In the genomic region with DNA sequence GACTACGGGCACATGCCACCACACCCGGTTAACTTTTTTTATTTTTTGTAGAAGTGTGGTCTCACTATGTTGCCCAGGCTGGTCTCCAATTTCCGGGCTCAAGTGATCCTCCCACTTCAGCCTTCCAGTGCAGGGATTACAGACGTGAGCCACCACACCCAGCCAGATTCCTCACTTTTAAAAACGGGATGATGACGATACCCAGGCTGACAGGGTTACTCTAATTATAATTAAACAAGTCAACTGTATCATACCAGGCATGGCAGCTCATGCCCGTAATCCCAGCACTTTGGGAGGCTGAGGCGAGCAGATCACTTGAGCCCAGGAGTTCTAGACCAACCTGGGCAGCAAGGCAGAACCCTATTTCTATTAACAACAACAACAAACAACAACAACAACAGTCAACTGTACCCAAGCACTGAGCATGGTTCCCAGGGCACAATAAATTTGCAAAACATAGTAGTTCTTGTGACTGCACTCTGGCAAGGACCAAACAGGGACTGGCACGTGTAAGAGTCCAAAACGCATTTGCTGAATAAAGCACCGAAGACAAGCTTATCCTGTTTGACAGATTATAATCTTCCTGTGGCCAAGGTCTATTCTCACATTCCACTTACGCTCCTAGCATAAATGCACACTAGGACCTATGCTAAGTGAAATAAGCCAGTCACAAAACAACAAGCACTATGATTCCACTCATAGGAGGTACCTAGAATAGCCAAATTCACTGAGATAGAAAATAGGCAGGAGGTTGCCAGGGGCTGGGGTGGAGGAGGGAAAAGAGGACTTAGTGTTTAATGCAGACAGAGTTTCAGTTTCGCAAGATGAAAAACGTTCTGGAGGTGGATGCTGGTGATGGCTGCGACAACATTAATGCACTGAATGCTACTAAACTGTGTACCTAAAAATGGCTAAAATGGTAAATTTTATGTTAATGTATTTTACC, we compare ENCODE assay signal across 15 cellular contexts.
DNase-seq lines count a peak whose midpoint lies in the region; ATAC-seq, FAIRE-seq and TF ChIP-seq lines count a peak whose summit lies in the region.
"Had no signal": no experiment of that assay in that cellular context is flagged by ENCODE, and none has a peak within 500 bp of the region (broad histone marks: within the 10 kb centered on the region; RNA-seq: fewer than 3 reads in every experiment).

No MANE protein-coding gene starts in this region.

- peaks cover 80% of the 10 kb centered on the region for H3K36me3 Mint-ChIP-seq in activated CD4-positive, alpha-beta T cell treated with anti-CD3 and anti-CD28 coated beads for 36 hours (ENCODE audit: low read depth)
- peaks cover 87% of the 10 kb centered on the region for H3K36me3 Mint-ChIP-seq in activated CD4-positive, alpha-beta T cell treated with anti-CD3 and anti-CD28 coated beads, Interleukin-2, amount 10 ng/mL, durations not matched to agents 7 days and 5 days (ENCODE audit: low read depth)
- H3K36me3 Mint-ChIP-seq in stimulated activated effector memory CD8-positive, alpha-beta T cell treated with anti-CD3 and anti-CD28 coated beads, Interleukin-12 subunit alpha, Interleukin-12 subunit beta, amount 100 ng/mL, for 72 hours = peaks cover 99% of the 10 kb centered on the region

- no peak overlapping the region for H3K27ac Mint-ChIP-seq in activated CD4-positive, alpha-beta T cell treated with anti-CD3 and anti-CD28 coated beads for 36 hours
- H3K27ac Mint-ChIP-seq in activated CD4-positive, alpha-beta T cell treated with anti-CD3 and anti-CD28 coated beads, Interleukin-2, amount 10 ng/mL, durations not matched to agents 7 days and 5 days = no peak overlapping the region
- H3K27ac Mint-ChIP-seq in stimulated activated effector memory CD8-positive, alpha-beta T cell treated with anti-CD3 and anti-CD28 coated beads, Interleukin-12 subunit alpha, Interleukin-12 subunit beta, amount 100 ng/mL, for 72 hours = peak overlapping the region; percentile 34

- no peaks in the 10 kb centered on the region for H3K27me3 ChIP-seq in adrenal gland

- FAIRE-seq in HTR-8/SVneo (lab: Jason Lieb, UNC) = peak; percentile 16
- FAIRE-seq: D721Med, endothelial cell of umbilical vein had no signal

- peaks cover 0 to 51% of the 10 kb centered on the region in 2 donors for H3K36me3 ChIP-seq in adrenal gland (replicated peaks in 1 of 2)

- TF ChIP-seq POLR2A in adrenal gland (IDR thresholded peaks at IDR 0.05) = no peak

- 74 to 80% (median 76%) methylated on average over 15 of the region's 15 CpGs for WGBS in adrenal gland, 4 donors

- ATAC-seq in activated CD4-positive, alpha-beta T cell treated with anti-CD3 and anti-CD28 coated beads for 36 hours = peak; percentile 39
- no peak for ATAC-seq in stimulated activated effector memory CD8-positive, alpha-beta T cell treated with anti-CD3 and anti-CD28 coated beads, Interleukin-12 subunit alpha, Interleukin-12 subunit beta, amount 100 ng/mL, for 72 hours
- ATAC-seq: activated CD4-positive, CD25-positive, alpha-beta regulatory T cell treated with anti-CD3 and anti-CD28 coated beads, Interleukin-2, amount 50 U/mL, for 24 hours; GM23338; sciatic nerve had no signal

- H3K4me3 ChIP-seq in adrenal gland = no peak overlapping the region
- H3K4me3 ChIP-seq: GM23338 had no signal

- POLR2A ChIA-PET in activated CD4-positive, alpha-beta T cell treated with anti-CD3 and anti-CD28 coated beads for 36 hours (lab: Charles Lee) = no interaction called here
- POLR2A ChIA-PET in activated CD4-positive, alpha-beta T cell treated with anti-CD3 and anti-CD28 coated beads, Interleukin-2, amount 10 ng/mL, durations not matched to agents 7 days and 5 days (lab: Charles Lee) = no interaction called here

- no peak overlapping the region for H3K4me3 Mint-ChIP-seq in activated CD4-positive, alpha-beta T cell treated with anti-CD3 and anti-CD28 coated beads for 36 hours
- H3K4me3 Mint-ChIP-seq in activated CD4-positive, alpha-beta T cell treated with anti-CD3 and anti-CD28 coated beads, Interleukin-2, amount 10 ng/mL, durations not matched to agents 7 days and 5 days = no peak overlapping the region
- no peak overlapping the region for H3K4me3 Mint-ChIP-seq in stimulated activated effector memory CD8-positive, alpha-beta T cell treated with anti-CD3 and anti-CD28 coated beads, Interleukin-12 subunit alpha, Interleukin-12 subunit beta, amount 100 ng/mL, for 72 hours
- H3K4me3 Mint-ChIP-seq: GM23338, nephron had no signal

- no peak for TF ChIP-seq CTCF in adrenal gland (IDR thresholded peaks at IDR 0.05)

- no peaks in the 10 kb centered on the region for H3K9me3 ChIP-seq in adrenal gland (replicated peaks in 1 of 3)

- DNase-seq in activated CD4-positive, alpha-beta T cell treated with anti-CD3 and anti-CD28 coated beads for 36 hours = peak; percentile 18
- DNase-seq in activated CD4-positive, alpha-beta T cell treated with anti-CD3 and anti-CD28 coated beads, Interleukin-2, amount 10 ng/mL, durations not matched to agents 7 days and 5 days = no peak
- DNase-seq in HTR-8/SVneo (ENCODE audit: insufficient read length, low spot score) (no peak), adrenal gland (peak in 3 of 7 donors; percentile 26 to 53 (median 43)), COR-L47 (lab: John Stamatoyannopoulos, UW) (no peak), CD1c-positive myeloid dendritic cell (ENCODE audit: extremely low spot score) (no peak), DMS153 treated with DMSO at 0.1 percent for 48 hours (lab: John Stamatoyannopoulos, UW; ENCODE audit: unreplicated experiment) (no peak)
- DNase-seq in stimulated activated effector memory CD8-positive, alpha-beta T cell treated with anti-CD3 and anti-CD28 coated beads, Interleukin-12 subunit alpha, Interleukin-12 subunit beta, amount 100 ng/mL, for 72 hours (ENCODE audit: low spot score in 2 of 2) = no peak
- DNase-seq: activated effector memory CD4-positive, alpha-beta T cell treated with Interleukin-2 at 50 U/mL for 16 hours had no signal

- H3K27ac ChIP-seq in adrenal gland = peak overlapping the region in 4 of 5 donors; percentile 14 to 93 (median 58)

- H3K4me1 ChIP-seq in adrenal gland (replicated peaks in 1 of 2) = peaks cover 23 to 50% of the 10 kb centered on the region in 2 donors

- CTCF ChIA-PET in activated CD4-positive, alpha-beta T cell treated with anti-CD3 and anti-CD28 coated beads for 36 hours (lab: Charles Lee) = interaction anchor here (1.4 kb wide), 1 partner anchor 133 kb away, joined by 4 read pairs; no protein-coding TSS in a partner anchor
- CTCF ChIA-PET in activated CD4-positive, alpha-beta T cell treated with anti-CD3 and anti-CD28 coated beads, Interleukin-2, amount 10 ng/mL, durations not matched to agents 7 days and 5 days (lab: Charles Lee) = no interaction called here

- peaks cover 34% of the 10 kb centered on the region for H3K4me1 Mint-ChIP-seq in activated CD4-positive, alpha-beta T cell treated with anti-CD3 and anti-CD28 coated beads for 36 hours
- peaks cover 22% of the 10 kb centered on the region for H3K4me1 Mint-ChIP-seq in activated CD4-positive, alpha-beta T cell treated with anti-CD3 and anti-CD28 coated beads, Interleukin-2, amount 10 ng/mL, durations not matched to agents 7 days and 5 days
- peaks cover 40% of the 10 kb centered on the region for H3K4me1 Mint-ChIP-seq in stimulated activated effector memory CD8-positive, alpha-beta T cell treated with anti-CD3 and anti-CD28 coated beads, Interleukin-12 subunit alpha, Interleukin-12 subunit beta, amount 100 ng/mL, for 72 hours

- intact Hi-C loops in activated CD4-positive, alpha-beta T cell treated with anti-CD3 and anti-CD28 coated beads for 36 hours (cut with DNase I, micrococcal nuclease) = no loop called here
- intact Hi-C loops in adrenal gland (cut with DNase I) = no loop called here

- no peaks in the 10 kb centered on the region for H3K27me3 Mint-ChIP-seq in activated CD4-positive, alpha-beta T cell treated with anti-CD3 and anti-CD28 coated beads for 36 hours
- H3K27me3 Mint-ChIP-seq in activated CD4-positive, alpha-beta T cell treated with anti-CD3 and anti-CD28 coated beads, Interleukin-2, amount 10 ng/mL, durations not matched to agents 7 days and 5 days = no peaks in the 10 kb centered on the region

- H3K9me3 Mint-ChIP-seq in activated CD4-positive, alpha-beta T cell treated with anti-CD3 and anti-CD28 coated beads for 36 hours (ENCODE audit: low read depth) = no peaks in the 10 kb centered on the region
- H3K9me3 Mint-ChIP-seq in activated CD4-positive, alpha-beta T cell treated with anti-CD3 and anti-CD28 coated beads, Interleukin-2, amount 10 ng/mL, durations not matched to agents 7 days and 5 days = no peaks in the 10 kb centered on the region
- no peaks in the 10 kb centered on the region for H3K9me3 Mint-ChIP-seq in stimulated activated effector memory CD8-positive, alpha-beta T cell treated with anti-CD3 and anti-CD28 coated beads, Interleukin-12 subunit alpha, Interleukin-12 subunit beta, amount 100 ng/mL, for 72 hours
- H3K9me3 Mint-ChIP-seq: GM23338, nephron had no signal
